ENCODE assay signal across 9 cellular contexts in genomic region chr3:51950899-51951298, GRCh38. TPM values are rescaled to one million over a fixed set of nuclear protein-coding genes. Genes with fewer than 3 reads are reported as not detected.
"Had no signal": no experiment of that assay in that cellular context is flagged by ENCODE, and none has a peak within 500 bp of the region (broad histone marks: within the 10 kb centered on the region; RNA-seq: fewer than 3 reads in every experiment).

No MANE protein-coding gene starts in this region.

- H3K4me3 ChIP-seq: GM12878 had no signal

- FAIRE-seq: G401.6, GM12878, GM12891, GM12892, GM18507, GM19239 had no signal

- DNase-seq: GDM1, GF-D8 had no signal

- ATAC-seq: GM12878 had no signal

RNA-seq across cellular contexts. Expression of gene GPR62, which starts 4.3 kb away (rescaled TPM):
- total RNA-seq: G401, GM12878 had no signal
- polyA plus RNA-seq: GM12878 had no signal
